In the genomic region with DNA sequence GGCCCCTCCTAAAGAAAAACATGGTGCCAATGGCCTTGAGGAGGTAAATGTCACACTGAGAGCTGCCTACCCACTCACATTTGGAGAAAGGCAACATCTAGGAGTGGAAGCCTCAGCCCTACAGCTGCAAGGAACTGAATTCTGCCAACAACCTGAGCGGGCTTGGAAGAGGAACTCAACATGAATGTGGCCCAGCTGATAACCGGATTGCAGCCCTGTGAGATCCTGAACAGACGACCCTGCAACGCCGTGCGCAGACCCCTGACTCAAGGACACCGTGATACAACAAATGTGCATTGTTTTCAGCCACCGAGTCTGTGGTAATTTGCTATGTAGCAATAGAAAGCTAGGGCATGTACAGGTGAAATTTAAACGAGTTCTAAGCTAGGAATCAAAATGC, we compare ENCODE assay signal across 1 cellular context.
TF ChIP-seq lines count a peak whose summit lies in the region.

No MANE protein-coding gene starts in this region.

TF ChIP-seq in HepG2, 621 proteins besides CTCF, POLR2A, EP300 and RAD21 (continued from another document):
- TF ChIP-seq ZFP62 (CRISPR knock-in tag; IDR thresholded peaks at IDR 0.05) (no peak), MTF2 (CRISPR knock-in tag; IDR thresholded peaks at IDR 0.05; ENCODE audit: borderline replicate concordance) (0 out of 2 replicates have a peak, but pooled peaks have one; percentile 25), FOXM1 (CRISPR knock-in tag; IDR thresholded peaks at IDR 0.05) (no peak), ZNF605 (CRISPR knock-in tag; IDR thresholded peaks at IDR 0.05) (no peak), SYNCRIP (IDR thresholded peaks at IDR 0.05; ENCODE audit: insufficient read depth, low read depth, low read length) (no peak), ZNF598 (CRISPR knock-in tag; IDR thresholded peaks at IDR 0.05; ENCODE audit: borderline replicate concordance) (no peak), SMARCE1 (IDR thresholded peaks at IDR 0.05; ENCODE audit: borderline replicate concordance) (no peak), CEBPG (CRISPR knock-in tag; IDR thresholded peaks at IDR 0.05) (peak; percentile 61), ZBTB3 (CRISPR knock-in tag; IDR thresholded peaks at IDR 0.05; ENCODE audit: borderline replicate concordance, low read depth) (no peak), RBM39 (IDR thresholded peaks at IDR 0.05; ENCODE audit: low read depth, low read length, poor library complexity, severe bottlenecking) (no peak), CEBPB (IDR thresholded peaks at IDR 0.05; ENCODE audit: borderline replicate concordance, low read depth, low read length) (0 out of 2 replicates have a peak, but pooled peaks have one; percentile 54), ZNF264 (CRISPR knock-in tag; IDR thresholded peaks at IDR 0.05) (no peak), HNF4A (CRISPR knock-in tag; IDR thresholded peaks at IDR 0.05) (peak; percentile 22; the same call in 1 of the 2 replicates), KLF11 (CRISPR knock-in tag; IDR thresholded peaks at IDR 0.05) (no peak), PTBP1 (IDR thresholded peaks at IDR 0.05; ENCODE audit: low read depth, low read length, poor library complexity, severe bottlenecking) (no peak), SOX13 (IDR thresholded peaks at IDR 0.05) (no peak), SOX13 (CRISPR knock-in tag; conservative IDR thresholded peaks at IDR 0.05 in 1 of 2, IDR thresholded peaks at IDR 0.05 in 1 of 2) (peak in 1 of 2 experiments; percentile 45; a peak in 1 of 4 replicates), ZNF230 (CRISPR knock-in tag; IDR thresholded peaks at IDR 0.05) (no peak), ZNF329 (CRISPR knock-in tag; IDR thresholded peaks at IDR 0.05; ENCODE audit: low read depth) (no peak), ZNF354B (CRISPR knock-in tag; IDR thresholded peaks at IDR 0.05) (no peak), TGIF2 (CRISPR knock-in tag; IDR thresholded peaks at IDR 0.05) (no peak)
- TF ChIP-seq, protein P1, sequence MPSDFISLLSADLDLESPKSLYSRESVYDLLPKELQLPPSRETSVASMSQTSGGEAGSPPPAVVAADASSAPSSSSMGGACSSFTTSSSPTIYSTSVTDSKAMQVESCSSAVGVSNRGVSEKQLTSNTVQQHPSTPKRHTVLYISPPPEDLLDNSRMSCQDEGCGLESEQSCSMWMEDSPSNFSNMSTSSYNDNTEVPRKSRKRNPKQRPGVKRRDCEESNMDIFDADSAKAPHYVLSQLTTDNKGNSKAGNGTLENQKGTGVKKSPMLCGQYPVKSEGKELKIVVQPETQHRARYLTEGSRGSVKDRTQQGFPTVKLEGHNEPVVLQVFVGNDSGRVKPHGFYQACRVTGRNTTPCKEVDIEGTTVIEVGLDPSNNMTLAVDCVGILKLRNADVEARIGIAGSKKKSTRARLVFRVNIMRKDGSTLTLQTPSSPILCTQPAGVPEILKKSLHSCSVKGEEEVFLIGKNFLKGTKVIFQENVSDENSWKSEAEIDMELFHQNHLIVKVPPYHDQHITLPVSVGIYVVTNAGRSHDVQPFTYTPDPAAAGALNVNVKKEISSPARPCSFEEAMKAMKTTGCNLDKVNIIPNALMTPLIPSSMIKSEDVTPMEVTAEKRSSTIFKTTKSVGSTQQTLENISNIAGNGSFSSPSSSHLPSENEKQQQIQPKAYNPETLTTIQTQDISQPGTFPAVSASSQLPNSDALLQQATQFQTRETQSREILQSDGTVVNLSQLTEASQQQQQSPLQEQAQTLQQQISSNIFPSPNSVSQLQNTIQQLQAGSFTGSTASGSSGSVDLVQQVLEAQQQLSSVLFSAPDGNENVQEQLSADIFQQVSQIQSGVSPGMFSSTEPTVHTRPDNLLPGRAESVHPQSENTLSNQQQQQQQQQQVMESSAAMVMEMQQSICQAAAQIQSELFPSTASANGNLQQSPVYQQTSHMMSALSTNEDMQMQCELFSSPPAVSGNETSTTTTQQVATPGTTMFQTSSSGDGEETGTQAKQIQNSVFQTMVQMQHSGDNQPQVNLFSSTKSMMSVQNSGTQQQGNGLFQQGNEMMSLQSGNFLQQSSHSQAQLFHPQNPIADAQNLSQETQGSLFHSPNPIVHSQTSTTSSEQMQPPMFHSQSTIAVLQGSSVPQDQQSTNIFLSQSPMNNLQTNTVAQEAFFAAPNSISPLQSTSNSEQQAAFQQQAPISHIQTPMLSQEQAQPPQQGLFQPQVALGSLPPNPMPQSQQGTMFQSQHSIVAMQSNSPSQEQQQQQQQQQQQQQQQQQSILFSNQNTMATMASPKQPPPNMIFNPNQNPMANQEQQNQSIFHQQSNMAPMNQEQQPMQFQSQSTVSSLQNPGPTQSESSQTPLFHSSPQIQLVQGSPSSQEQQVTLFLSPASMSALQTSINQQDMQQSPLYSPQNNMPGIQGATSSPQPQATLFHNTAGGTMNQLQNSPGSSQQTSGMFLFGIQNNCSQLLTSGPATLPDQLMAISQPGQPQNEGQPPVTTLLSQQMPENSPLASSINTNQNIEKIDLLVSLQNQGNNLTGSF (CRISPR knock-in tag; IDR thresholded peaks at IDR 0.05), result no peak
- TF ChIP-seq, protein P2, sequence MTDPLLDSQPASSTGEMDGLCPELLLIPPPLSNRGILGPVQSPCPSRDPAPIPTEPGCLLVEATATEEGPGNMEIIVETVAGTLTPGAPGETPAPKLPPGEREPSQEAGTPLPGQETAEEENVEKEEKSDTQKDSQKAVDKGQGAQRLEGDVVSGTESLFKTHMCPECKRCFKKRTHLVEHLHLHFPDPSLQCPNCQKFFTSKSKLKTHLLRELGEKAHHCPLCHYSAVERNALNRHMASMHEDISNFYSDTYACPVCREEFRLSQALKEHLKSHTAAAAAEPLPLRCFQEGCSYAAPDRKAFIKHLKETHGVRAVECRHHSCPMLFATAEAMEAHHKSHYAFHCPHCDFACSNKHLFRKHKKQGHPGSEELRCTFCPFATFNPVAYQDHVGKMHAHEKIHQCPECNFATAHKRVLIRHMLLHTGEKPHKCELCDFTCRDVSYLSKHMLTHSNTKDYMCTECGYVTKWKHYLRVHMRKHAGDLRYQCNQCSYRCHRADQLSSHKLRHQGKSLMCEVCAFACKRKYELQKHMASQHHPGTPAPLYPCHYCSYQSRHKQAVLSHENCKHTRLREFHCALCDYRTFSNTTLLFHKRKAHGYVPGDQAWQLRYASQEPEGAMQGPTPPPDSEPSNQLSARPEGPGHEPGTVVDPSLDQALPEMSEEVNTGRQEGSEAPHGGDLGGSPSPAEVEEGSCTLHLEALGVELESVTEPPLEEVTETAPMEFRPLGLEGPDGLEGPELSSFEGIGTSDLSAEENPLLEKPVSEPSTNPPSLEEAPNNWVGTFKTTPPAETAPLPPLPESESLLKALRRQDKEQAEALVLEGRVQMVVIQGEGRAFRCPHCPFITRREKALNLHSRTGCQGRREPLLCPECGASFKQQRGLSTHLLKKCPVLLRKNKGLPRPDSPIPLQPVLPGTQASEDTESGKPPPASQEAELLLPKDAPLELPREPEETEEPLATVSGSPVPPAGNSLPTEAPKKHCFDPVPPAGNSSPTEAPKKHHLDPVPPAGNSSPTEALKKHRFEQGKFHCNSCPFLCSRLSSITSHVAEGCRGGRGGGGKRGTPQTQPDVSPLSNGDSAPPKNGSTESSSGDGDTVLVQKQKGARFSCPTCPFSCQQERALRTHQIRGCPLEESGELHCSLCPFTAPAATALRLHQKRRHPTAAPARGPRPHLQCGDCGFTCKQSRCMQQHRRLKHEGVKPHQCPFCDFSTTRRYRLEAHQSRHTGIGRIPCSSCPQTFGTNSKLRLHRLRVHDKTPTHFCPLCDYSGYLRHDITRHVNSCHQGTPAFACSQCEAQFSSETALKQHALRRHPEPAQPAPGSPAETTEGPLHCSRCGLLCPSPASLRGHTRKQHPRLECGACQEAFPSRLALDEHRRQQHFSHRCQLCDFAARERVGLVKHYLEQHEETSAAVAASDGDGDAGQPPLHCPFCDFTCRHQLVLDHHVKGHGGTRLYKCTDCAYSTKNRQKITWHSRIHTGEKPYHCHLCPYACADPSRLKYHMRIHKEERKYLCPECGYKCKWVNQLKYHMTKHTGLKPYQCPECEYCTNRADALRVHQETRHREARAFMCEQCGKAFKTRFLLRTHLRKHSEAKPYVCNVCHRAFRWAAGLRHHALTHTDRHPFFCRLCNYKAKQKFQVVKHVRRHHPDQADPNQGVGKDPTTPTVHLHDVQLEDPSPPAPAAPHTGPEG (CRISPR knock-in tag; IDR thresholded peaks at IDR 0.05), result no peak
- TF ChIP-seq, protein P3, sequence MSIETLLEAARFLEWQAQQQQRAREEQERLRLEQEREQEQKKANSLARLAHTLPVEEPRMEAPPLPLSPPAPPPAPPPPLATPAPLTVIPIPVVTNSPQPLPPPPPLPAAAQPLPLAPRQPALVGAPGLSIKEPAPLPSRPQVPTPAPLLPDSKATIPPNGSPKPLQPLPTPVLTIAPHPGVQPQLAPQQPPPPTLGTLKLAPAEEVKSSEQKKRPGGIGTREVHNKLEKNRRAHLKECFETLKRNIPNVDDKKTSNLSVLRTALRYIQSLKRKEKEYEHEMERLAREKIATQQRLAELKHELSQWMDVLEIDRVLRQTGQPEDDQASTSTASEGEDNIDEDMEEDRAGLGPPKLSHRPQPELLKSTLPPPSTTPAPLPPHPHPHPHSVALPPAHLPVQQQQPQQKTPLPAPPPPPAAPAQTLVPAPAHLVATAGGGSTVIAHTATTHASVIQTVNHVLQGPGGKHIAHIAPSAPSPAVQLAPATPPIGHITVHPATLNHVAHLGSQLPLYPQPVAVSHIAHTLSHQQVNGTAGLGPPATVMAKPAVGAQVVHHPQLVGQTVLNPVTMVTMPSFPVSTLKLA (IDR thresholded peaks at IDR 0.05), result no peak
- TF ChIP-seq, protein P4, sequence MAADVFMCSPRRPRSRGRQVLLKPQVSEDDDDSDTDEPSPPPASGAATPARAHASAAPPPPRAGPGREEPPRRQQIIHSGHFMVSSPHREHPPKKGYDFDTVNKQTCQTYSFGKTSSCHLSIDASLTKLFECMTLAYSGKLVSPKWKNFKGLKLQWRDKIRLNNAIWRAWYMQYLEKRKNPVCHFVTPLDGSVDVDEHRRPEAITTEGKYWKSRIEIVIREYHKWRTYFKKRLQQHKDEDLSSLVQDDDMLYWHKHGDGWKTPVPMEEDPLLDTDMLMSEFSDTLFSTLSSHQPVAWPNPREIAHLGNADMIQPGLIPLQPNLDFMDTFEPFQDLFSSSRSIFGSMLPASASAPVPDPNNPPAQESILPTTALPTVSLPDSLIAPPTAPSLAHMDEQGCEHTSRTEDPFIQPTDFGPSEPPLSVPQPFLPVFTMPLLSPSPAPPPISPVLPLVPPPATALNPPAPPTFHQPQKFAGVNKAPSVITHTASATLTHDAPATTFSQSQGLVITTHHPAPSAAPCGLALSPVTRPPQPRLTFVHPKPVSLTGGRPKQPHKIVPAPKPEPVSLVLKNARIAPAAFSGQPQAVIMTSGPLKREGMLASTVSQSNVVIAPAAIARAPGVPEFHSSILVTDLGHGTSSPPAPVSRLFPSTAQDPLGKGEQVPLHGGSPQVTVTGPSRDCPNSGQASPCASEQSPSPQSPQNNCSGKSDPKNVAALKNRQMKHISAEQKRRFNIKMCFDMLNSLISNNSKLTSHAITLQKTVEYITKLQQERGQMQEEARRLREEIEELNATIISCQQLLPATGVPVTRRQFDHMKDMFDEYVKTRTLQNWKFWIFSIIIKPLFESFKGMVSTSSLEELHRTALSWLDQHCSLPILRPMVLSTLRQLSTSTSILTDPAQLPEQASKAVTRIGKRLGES (CRISPR knock-in tag; IDR thresholded peaks at IDR 0.05; ENCODE audit: borderline replicate concordance), result no peak
- TF ChIP-seq, protein P5, sequence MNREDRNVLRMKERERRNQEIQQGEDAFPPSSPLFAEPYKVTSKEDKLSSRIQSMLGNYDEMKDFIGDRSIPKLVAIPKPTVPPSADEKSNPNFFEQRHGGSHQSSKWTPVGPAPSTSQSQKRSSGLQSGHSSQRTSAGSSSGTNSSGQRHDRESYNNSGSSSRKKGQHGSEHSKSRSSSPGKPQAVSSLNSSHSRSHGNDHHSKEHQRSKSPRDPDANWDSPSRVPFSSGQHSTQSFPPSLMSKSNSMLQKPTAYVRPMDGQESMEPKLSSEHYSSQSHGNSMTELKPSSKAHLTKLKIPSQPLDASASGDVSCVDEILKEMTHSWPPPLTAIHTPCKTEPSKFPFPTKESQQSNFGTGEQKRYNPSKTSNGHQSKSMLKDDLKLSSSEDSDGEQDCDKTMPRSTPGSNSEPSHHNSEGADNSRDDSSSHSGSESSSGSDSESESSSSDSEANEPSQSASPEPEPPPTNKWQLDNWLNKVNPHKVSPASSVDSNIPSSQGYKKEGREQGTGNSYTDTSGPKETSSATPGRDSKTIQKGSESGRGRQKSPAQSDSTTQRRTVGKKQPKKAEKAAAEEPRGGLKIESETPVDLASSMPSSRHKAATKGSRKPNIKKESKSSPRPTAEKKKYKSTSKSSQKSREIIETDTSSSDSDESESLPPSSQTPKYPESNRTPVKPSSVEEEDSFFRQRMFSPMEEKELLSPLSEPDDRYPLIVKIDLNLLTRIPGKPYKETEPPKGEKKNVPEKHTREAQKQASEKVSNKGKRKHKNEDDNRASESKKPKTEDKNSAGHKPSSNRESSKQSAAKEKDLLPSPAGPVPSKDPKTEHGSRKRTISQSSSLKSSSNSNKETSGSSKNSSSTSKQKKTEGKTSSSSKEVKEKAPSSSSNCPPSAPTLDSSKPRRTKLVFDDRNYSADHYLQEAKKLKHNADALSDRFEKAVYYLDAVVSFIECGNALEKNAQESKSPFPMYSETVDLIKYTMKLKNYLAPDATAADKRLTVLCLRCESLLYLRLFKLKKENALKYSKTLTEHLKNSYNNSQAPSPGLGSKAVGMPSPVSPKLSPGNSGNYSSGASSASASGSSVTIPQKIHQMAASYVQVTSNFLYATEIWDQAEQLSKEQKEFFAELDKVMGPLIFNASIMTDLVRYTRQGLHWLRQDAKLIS (CRISPR knock-in tag; IDR thresholded peaks at IDR 0.05), result no peak
- TF ChIP-seq, protein P6, sequence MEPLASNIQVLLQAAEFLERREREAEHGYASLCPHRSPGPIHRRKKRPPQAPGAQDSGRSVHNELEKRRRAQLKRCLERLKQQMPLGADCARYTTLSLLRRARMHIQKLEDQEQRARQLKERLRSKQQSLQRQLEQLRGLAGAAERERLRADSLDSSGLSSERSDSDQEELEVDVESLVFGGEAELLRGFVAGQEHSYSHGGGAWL (CRISPR knock-in tag; IDR thresholded peaks at IDR 0.05), result no peak
- TF ChIP-seq, protein P7, sequence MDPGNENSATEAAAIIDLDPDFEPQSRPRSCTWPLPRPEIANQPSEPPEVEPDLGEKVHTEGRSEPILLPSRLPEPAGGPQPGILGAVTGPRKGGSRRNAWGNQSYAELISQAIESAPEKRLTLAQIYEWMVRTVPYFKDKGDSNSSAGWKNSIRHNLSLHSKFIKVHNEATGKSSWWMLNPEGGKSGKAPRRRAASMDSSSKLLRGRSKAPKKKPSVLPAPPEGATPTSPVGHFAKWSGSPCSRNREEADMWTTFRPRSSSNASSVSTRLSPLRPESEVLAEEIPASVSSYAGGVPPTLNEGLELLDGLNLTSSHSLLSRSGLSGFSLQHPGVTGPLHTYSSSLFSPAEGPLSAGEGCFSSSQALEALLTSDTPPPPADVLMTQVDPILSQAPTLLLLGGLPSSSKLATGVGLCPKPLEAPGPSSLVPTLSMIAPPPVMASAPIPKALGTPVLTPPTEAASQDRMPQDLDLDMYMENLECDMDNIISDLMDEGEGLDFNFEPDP (CRISPR knock-in tag; conservative IDR thresholded peaks at IDR 0.05), result 0 out of 2 replicates have a peak, but pooled peaks have one; percentile 59
- TF ChIP-seq, protein P8, sequence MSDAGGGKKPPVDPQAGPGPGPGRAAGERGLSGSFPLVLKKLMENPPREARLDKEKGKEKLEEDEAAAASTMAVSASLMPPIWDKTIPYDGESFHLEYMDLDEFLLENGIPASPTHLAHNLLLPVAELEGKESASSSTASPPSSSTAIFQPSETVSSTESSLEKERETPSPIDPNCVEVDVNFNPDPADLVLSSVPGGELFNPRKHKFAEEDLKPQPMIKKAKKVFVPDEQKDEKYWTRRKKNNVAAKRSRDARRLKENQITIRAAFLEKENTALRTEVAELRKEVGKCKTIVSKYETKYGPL (CRISPR knock-in tag; IDR thresholded peaks at IDR 0.05), result no peak
